8 cellular contexts compared by ENCODE assay signal in genomic region chr7:25028370-25028971, GRCh38. TPM values are rescaled to one million over a fixed set of nuclear protein-coding genes. Genes with fewer than 3 reads are reported as not detected.
DNase-seq lines count a peak whose midpoint lies in the region; ATAC-seq and TF ChIP-seq lines count a peak whose summit lies in the region.

No MANE protein-coding gene starts in this region.

- ATAC-seq in T-helper 17 cell = peak; percentile 86
- ATAC-seq in stimulated activated naive CD8-positive, alpha-beta T cell treated with anti-CD3 and anti-CD28 coated beads, Interleukin-15, Interleukin-2, amounts not matched to agents 100 U/mL and 50 U/mL, for 24 hours = peak; percentile 85
- ATAC-seq in HG02870 (IDR thresholded peaks at IDR 0.05; ENCODE audit: unreplicated experiment) = no peak

- H3K4me3 Mint-ChIP-seq in T-helper 17 cell (peak overlapping the region; percentile 76), endodermal cell (no peak overlapping the region)

- H3K36me3 Mint-ChIP-seq in T-helper 17 cell (ENCODE audit: low read depth) (peaks cover 5% of the 10 kb centered on the region), endodermal cell (ENCODE audit: low read depth) (no peaks in the 10 kb centered on the region)

- H3K9me3 ChIP-seq in T-helper 17 cell (ENCODE audit: control insufficient read depth, low read length, poor library complexity, severe bottlenecking) = no peaks in the 10 kb centered on the region
- H3K9me3 ChIP-seq in endodermal cell (ENCODE audit: control insufficient read depth, low read length) = no peaks in the 10 kb centered on the region
- H3K9me3 ChIP-seq in BE2C = no peaks in the 10 kb centered on the region

- peaks cover 13% of the 10 kb centered on the region for H3K9me3 Mint-ChIP-seq in endodermal cell

- peak; percentile 21 for DNase-seq in activated CD8-positive, alpha-beta memory T cell treated with anti-CD3 and anti-CD28 coated beads, Interleukin-2, amount 50 U/mL, for 1 hour (ENCODE audit: extremely low read depth)
- no peak for DNase-seq in activated CD8-positive, alpha-beta memory T cell treated with anti-CD3 and anti-CD28 coated beads for 24 hours
- DNase-seq in T-helper 17 cell (no peak), endodermal cell (no peak), BE2C (no peak), NOMO-1 treated with dmso at 0.1 percent for 144 hours (lab: John Stamatoyannopoulos, UW; ENCODE audit: unreplicated experiment) (no peak)
- peak; percentile 36 for DNase-seq in stimulated activated naive CD8-positive, alpha-beta T cell treated with anti-CD3 and anti-CD28 coated beads, Interleukin-15, Interleukin-2, amounts not matched to agents 100 U/mL and 50 U/mL, for 24 hours

- WGBS in endodermal cell (ENCODE audit: insufficient coverage in 1 of 2, insufficient read length in 1 of 2), 2 experiments = 76 to 85% methylated on average over 8 of the region's 8 CpGs

- TF ChIP-seq CTCF in endodermal cell (conservative IDR thresholded peaks at IDR 0.05) = no peak
- no peak for TF ChIP-seq CTCF in BE2C (IDR thresholded peaks at IDR 0.05; ENCODE audit: low read depth, low read length)

- peak overlapping the region; percentile 87 for H3K27ac Mint-ChIP-seq in T-helper 17 cell
- H3K27ac Mint-ChIP-seq in endodermal cell = peak overlapping the region; percentile 7

- H3K9ac ChIP-seq in endodermal cell (ENCODE audit: extremely low read depth, low read length, poor library complexity, severe bottlenecking) = no peak overlapping the region

- no peaks in the 10 kb centered on the region for H3K4me1 ChIP-seq in endodermal cell (ENCODE audit: control insufficient read depth, insufficient read depth, low read length)
- H3K4me1 ChIP-seq in BE2C = no peaks in the 10 kb centered on the region

- H3K27me3 Mint-ChIP-seq in T-helper 17 cell (no peaks in the 10 kb centered on the region), endodermal cell (ENCODE audit: insufficient read depth) (peaks cover 11% of the 10 kb centered on the region)

- H3K4me1 Mint-ChIP-seq in T-helper 17 cell (peaks cover 50% of the 10 kb centered on the region), endodermal cell (peaks cover 17% of the 10 kb centered on the region)

- H3K27me3 ChIP-seq in endodermal cell (ENCODE audit: control insufficient read depth, insufficient read depth, low read length, poor library complexity, severe bottlenecking) (no peaks in the 10 kb centered on the region), BE2C (no peaks in the 10 kb centered on the region)

- H3K36me3 ChIP-seq in endodermal cell (ENCODE audit: control insufficient read depth, insufficient read depth, low read length) = no peaks in the 10 kb centered on the region
- no peaks in the 10 kb centered on the region for H3K36me3 ChIP-seq in BE2C

- H3K4me3 ChIP-seq in endodermal cell (ENCODE audit: low read length) (no peak overlapping the region), BE2C (ENCODE audit: low read depth, low read length) (no peak overlapping the region)

- H3K27ac ChIP-seq in endodermal cell (ENCODE audit: low read depth, low read length) = no peak overlapping the region

RNA-seq across cellular contexts. Expression of gene OSBPL3, which starts 48.5 kb away (rescaled TPM):
- total RNA-seq in T-helper 17 cell (10 to 100 TPM; 54.8 to 54.9 TPM), endodermal cell (10 to 100 TPM in 1 of 2 donors, 1 to 10 TPM in 1; 9.8 to 11.3 TPM)
- 6.3 TPM for polyA plus RNA-seq in endodermal cell (2013, experiment 1 of 2)
- polyA plus RNA-seq in endodermal cell (2013, experiment 2 of 2) = 5.8 TPM
- polyA plus RNA-seq in BE2C (2012; ENCODE audit: insufficient read depth, insufficient read length, low read depth) = 7.6 TPM

Comparison
In these comparisons a context has a peak if more than half of its experiments do, and no peak if none do; other contexts are left out.
1. DNase-seq: peak in activated CD8-positive, alpha-beta memory T cell treated with anti-CD3 and anti-CD28 coated beads, Interleukin-2, amount 50 U/mL, for 1 hour (single experiment) and stimulated activated naive CD8-positive, alpha-beta T cell treated with anti-CD3 and anti-CD28 coated beads, Interleukin-15, Interleukin-2, amounts not matched to agents 100 U/mL and 50 U/mL, for 24 hours (single experiment); none in activated CD8-positive, alpha-beta memory T cell treated with anti-CD3 and anti-CD28 coated beads for 24 hours (single experiment), T-helper 17 cell (0 of 3), endodermal cell (single experiment), BE2C (single experiment) and NOMO-1 treated with dmso at 0.1 percent for 144 hours (single experiment).
2. RNA of gene OSBPL3, which starts 48.5 kb away (total RNA-seq): 54.8 to 54.9 TPM in T-helper 17 cell; 9.8 to 11.3 TPM in endodermal cell; every median in the first group is over 4 times any median in the second.